In genomic region chr16:62261760-62262159, GRCh38 we compare ENCODE assay signal across 11 cellular contexts.
"Had no signal": no experiment of that assay in that cellular context is flagged by ENCODE, and none has a peak within 500 bp of the region (broad histone marks: within the 10 kb centered on the region; RNA-seq: fewer than 3 reads in every experiment).

No MANE protein-coding gene starts in this region.

- H2AFZ ChIP-seq: GM23248, GM23338 had no signal

- H3K36me3 ChIP-seq: HAP-1 had no signal

- H3K4me2 ChIP-seq: GM23338 had no signal

- H3K27ac Mint-ChIP-seq: GM23338, H9, HFFc6 had no signal

- H3K4me3 Mint-ChIP-seq: GM23338, H9, HFFc6 had no signal

- ATAC-seq: GM23338, HCT116 had no signal

- H3K9ac ChIP-seq: GM23248 had no signal

- FAIRE-seq: H1, H54 had no signal

- DNase-seq: GM23248, GOT3, H7, H9, HCEC 1CT, HFFc6 had no signal

- H3K4me3 ChIP-seq: GM23248, GM23338, HAP-1 had no signal

- H3K27ac ChIP-seq: GM23248 had no signal
